ENCODE assay signal across 16 cellular contexts in the genomic region with DNA sequence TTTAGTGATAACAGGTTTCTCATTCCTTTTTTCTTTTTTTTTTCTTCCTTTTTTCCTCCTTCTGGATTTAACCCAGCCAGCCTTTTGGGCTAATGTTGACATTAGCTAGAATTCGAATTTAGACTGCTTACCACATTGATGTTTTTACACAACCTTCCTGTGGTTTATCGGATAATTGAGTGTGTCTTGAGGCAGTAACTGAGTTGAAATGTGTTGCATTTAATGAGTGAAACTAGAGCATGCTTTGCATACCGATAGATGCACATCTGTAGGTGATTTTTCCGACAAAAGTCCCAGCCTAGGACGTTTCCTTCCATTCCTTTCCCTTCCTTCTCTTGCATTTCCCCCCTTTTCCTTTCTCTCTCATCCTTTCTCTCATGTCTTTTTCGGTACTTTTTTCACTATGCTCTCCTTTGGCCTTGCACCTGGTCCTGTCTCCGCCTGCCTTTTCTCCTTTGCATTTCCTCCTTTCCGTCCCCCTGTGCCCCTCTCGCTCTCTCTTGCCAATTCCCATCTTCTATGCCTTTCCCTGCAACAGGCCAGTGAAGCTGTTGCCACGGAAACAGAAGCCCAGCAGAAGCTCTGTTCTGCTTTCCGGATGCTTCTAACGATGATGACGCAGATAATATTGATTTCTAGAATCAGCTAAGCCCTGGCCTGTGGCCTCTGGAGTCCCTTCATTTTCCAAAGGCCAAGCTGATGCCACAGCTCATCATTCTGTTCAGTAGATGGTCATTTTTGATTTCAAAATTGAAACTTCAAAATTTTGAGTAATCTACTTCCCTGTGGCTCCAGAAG. TPM values are rescaled to one million over a fixed set of nuclear protein-coding genes. Genes with fewer than 3 reads are reported as not detected.
DNase-seq lines count a peak whose midpoint lies in the region; ATAC-seq and FAIRE-seq lines count a peak whose summit lies in the region.
"Had no signal": no experiment of that assay in that cellular context is flagged by ENCODE, and none has a peak within 500 bp of the region (broad histone marks: within the 10 kb centered on the region; RNA-seq: fewer than 3 reads in every experiment).

No MANE protein-coding gene starts in this region.

- peaks cover 12% of the 10 kb centered on the region for H3K4me1 Mint-ChIP-seq in stimulated activated memory B cell treated with anti-CD40 and anti-IgM and Interleukin-4, amounts not matched to agents 10 μg/mL and 1 μg/mL and 100 μg/mL, for 72 hours

- H3K36me3 ChIP-seq in H7 (replicated peaks; ENCODE audit: control insufficient read depth, insufficient read depth, low read length): no peaks in the 10 kb centered on the region
- H3K36me3 ChIP-seq: BLaER1 had no signal

- no peak overlapping the region for H3K4me3 ChIP-seq in H7 (ENCODE audit: insufficient read depth, low read depth, low read length)
- H3K4me3 ChIP-seq: BLaER1 had no signal

- peaks cover 14% of the 10 kb centered on the region for H3K36me3 Mint-ChIP-seq in stimulated activated memory B cell treated with anti-CD40 and anti-IgM and Interleukin-4, amounts not matched to agents 10 μg/mL and 1 μg/mL and 100 μg/mL, for 72 hours

- peaks cover 1% of the 10 kb centered on the region; the same call in 1 of the 2 replicates for H3K27me3 ChIP-seq in H7 (ENCODE audit: control insufficient read depth, insufficient read depth, low read length)
- H3K27me3 ChIP-seq: BLaER1 had no signal

- ATAC-seq in stimulated activated memory B cell treated with anti-CD40 and anti-IgM and Interleukin-4, amounts not matched to agents 10 μg/mL and 1 μg/mL and 100 μg/mL, for 72 hours: no peak
- no peak for ATAC-seq in GM21528 (IDR thresholded peaks at IDR 0.05; ENCODE audit: low FRiP score, unreplicated experiment)

- H3K4me3 Mint-ChIP-seq in stimulated activated memory B cell treated with anti-CD40 and anti-IgM and Interleukin-4, amounts not matched to agents 10 μg/mL and 1 μg/mL and 100 μg/mL, for 72 hours: no peak overlapping the region
- H3K4me3 Mint-ChIP-seq: activated naive CD4-positive, alpha-beta T cell treated with anti-CD3 and anti-CD28 coated beads for 36 hours had no signal

- DNase-seq in H7 (peak; percentile 63), SK-N-DZ (ENCODE audit: low spot score) (peak; percentile 62), fibroblast of gingiva (ENCODE audit: low read depth) (peak; percentile 20), NCI-H1048 (lab: John Stamatoyannopoulos, UW) (no peak), GM19239 (ENCODE audit: insufficient read length, low spot score) (no peak)
- DNase-seq: activated CD4-positive, CD25-positive, alpha-beta regulatory T cell treated with anti-CD3 and anti-CD28 coated beads, Interleukin-2, amount 50 U/mL, for 72 hours; activated naive CD4-positive, alpha-beta T cell treated with anti-CD3 and anti-CD28 coated beads for 36 hours; HCEC 1CT; NCI-H510A; occipital lobe; T-helper 2 cell had no signal

- no peaks in the 10 kb centered on the region for H3K27me3 Mint-ChIP-seq in stimulated activated memory B cell treated with anti-CD40 and anti-IgM and Interleukin-4, amounts not matched to agents 10 μg/mL and 1 μg/mL and 100 μg/mL, for 72 hours

- no peaks in the 10 kb centered on the region for H3K9me3 Mint-ChIP-seq in stimulated activated memory B cell treated with anti-CD40 and anti-IgM and Interleukin-4, amounts not matched to agents 10 μg/mL and 1 μg/mL and 100 μg/mL, for 72 hours
- H3K9me3 Mint-ChIP-seq: activated naive CD4-positive, alpha-beta T cell treated with anti-CD3 and anti-CD28 coated beads for 36 hours had no signal

- no peak for FAIRE-seq in GM19239 (lab: Jason Lieb, UNC)
- FAIRE-seq: bronchial epithelial cell, urothelium cell line had no signal

- peak overlapping the region; percentile 8 for H3K27ac Mint-ChIP-seq in stimulated activated memory B cell treated with anti-CD40 and anti-IgM and Interleukin-4, amounts not matched to agents 10 μg/mL and 1 μg/mL and 100 μg/mL, for 72 hours
- H3K27ac Mint-ChIP-seq: activated naive CD4-positive, alpha-beta T cell treated with anti-CD3 and anti-CD28 coated beads for 36 hours had no signal

RNA-seq across cellular contexts. Expression of gene WDR25, which starts 23.0 kb away (rescaled TPM):
- total RNA-seq in H7 (2014; rRNA removed; shearing (Covaris generic)): 10.6 and 18.4 TPM in 2 replicates
- 5.9 and 6.5 TPM in 2 replicates for polyA plus RNA-seq in SK-N-DZ (2014; cell fraction: cytosol; rRNA removed)
- 3.8 TPM in 2 replicates for polyA plus RNA-seq in SK-N-DZ (2014; cell fraction: nucleus; rRNA removed)

Comparison
In these comparisons a context has a peak if more than half of its experiments do, and no peak if none do; other contexts are left out.
1. DNase-seq: peak in H7 (single experiment), SK-N-DZ (single experiment) and fibroblast of gingiva (single experiment); none in NCI-H1048 (single experiment) and GM19239 (single experiment).